In genomic region chr3:189799366-189799765, GRCh38 we compare ENCODE assay signal across 21 cellular contexts.
DNase-seq lines count a peak whose midpoint lies in the region; ATAC-seq and TF ChIP-seq lines count a peak whose summit lies in the region.
"Had no signal": no experiment of that assay in that cellular context is flagged by ENCODE, and none has a peak within 500 bp of the region (broad histone marks: within the 10 kb centered on the region; RNA-seq: fewer than 3 reads in every experiment).

No MANE protein-coding gene starts in this region.

- no peak overlapping the region for H3K9ac ChIP-seq in Loucy (ENCODE audit: low read depth, low read length, poor library complexity, severe bottlenecking)
- H3K9ac ChIP-seq: KMS-11, SK-N-SH had no signal

- peaks cover 5% of the 10 kb centered on the region for H3K4me1 Mint-ChIP-seq in type B pancreatic cell (ENCODE audit: unreplicated experiment)

- H4K20me1 ChIP-seq in Loucy (ENCODE audit: insufficient read depth, low read length, poor library complexity, severe bottlenecking): no peaks in the 10 kb centered on the region

- no peaks in the 10 kb centered on the region for H3K36me3 Mint-ChIP-seq in type B pancreatic cell
- H3K36me3 Mint-ChIP-seq: T-cell had no signal

- H3K9me3 ChIP-seq in Loucy (ENCODE audit: insufficient read depth, low read depth, low read length): no peaks in the 10 kb centered on the region
- H3K9me3 ChIP-seq in RWPE2 (ENCODE audit: severe bottlenecking): no peaks in the 10 kb centered on the region
- H3K9me3 ChIP-seq: MG63, Peyer's patch, SK-N-SH had no signal

- H3K4me3 ChIP-seq in Loucy (ENCODE audit: low read length, poor library complexity, severe bottlenecking) (no peak overlapping the region), RWPE2 (ENCODE audit: severe bottlenecking) (no peak overlapping the region)
- H3K4me3 ChIP-seq: MG63, Peyer's patch had no signal

- H3K27me3 ChIP-seq in Loucy (ENCODE audit: insufficient read depth, low read length, poor library complexity, severe bottlenecking) (no peaks in the 10 kb centered on the region), RWPE2 (ENCODE audit: insufficient read depth, poor library complexity, severe bottlenecking) (no peaks in the 10 kb centered on the region)
- H3K27me3 ChIP-seq: MG63, Peyer's patch had no signal

- ATAC-seq in RWPE2 (ENCODE audit: low read depth) (no peak; the same call in 2 of the 3 replicates), esophagus mucosa (peak; percentile 86), GM21825 (IDR thresholded peaks at IDR 0.05; ENCODE audit: unreplicated experiment) (no peak)
- ATAC-seq: T-cell had no signal

- no peak overlapping the region for H3K4me2 ChIP-seq in Loucy (ENCODE audit: low read depth, low read length, poor library complexity, severe bottlenecking)
- H3K4me2 ChIP-seq: KMS-11, SK-N-SH had no signal

- peak overlapping the region; percentile 4 for H3K27ac Mint-ChIP-seq in type B pancreatic cell
- H3K27ac Mint-ChIP-seq: T-cell had no signal

- H3K9me3 Mint-ChIP-seq in type B pancreatic cell: no peaks in the 10 kb centered on the region
- H3K9me3 Mint-ChIP-seq: T-cell had no signal

- no peaks in the 10 kb centered on the region for H3K36me3 ChIP-seq in Loucy (ENCODE audit: insufficient read depth, low read length)
- H3K36me3 ChIP-seq in RWPE2 (ENCODE audit: low read depth): peaks cover 57% of the 10 kb centered on the region
- H3K36me3 ChIP-seq: MG63, Peyer's patch had no signal

- no peaks in the 10 kb centered on the region for H3K9me2 ChIP-seq in Loucy (replicated peaks; ENCODE audit: low read depth, low read length)
- H3K9me2 ChIP-seq: SK-N-SH had no signal

- H3K79me2 ChIP-seq in Loucy (ENCODE audit: insufficient read depth, low read length): no peaks in the 10 kb centered on the region

- H3K27me3 Mint-ChIP-seq in type B pancreatic cell: peaks cover 6% of the 10 kb centered on the region
- H3K27me3 Mint-ChIP-seq: T-cell had no signal

- H3K27ac ChIP-seq in RWPE2 (ENCODE audit: poor library complexity, severe bottlenecking): peak overlapping the region; percentile 38
- H3K27ac ChIP-seq: KMS-11, Peyer's patch had no signal

- TF ChIP-seq CTCF in Loucy (conservative IDR thresholded peaks at IDR 0.05; ENCODE audit: low read length) (no peak), RWPE2 (IDR thresholded peaks at IDR 0.05; ENCODE audit: poor library complexity, severe bottlenecking) (no peak), type B pancreatic cell (conservative IDR thresholded peaks at IDR 0.05) (no peak)

- peaks cover 26% of the 10 kb centered on the region for H3K4me1 ChIP-seq in Loucy (ENCODE audit: insufficient read depth, low read length, poor library complexity, severe bottlenecking)
- H3K4me1 ChIP-seq in RWPE2 (ENCODE audit: insufficient read depth, poor library complexity, severe bottlenecking): peaks cover 64% of the 10 kb centered on the region
- H3K4me1 ChIP-seq: Peyer's patch had no signal

- no peaks in the 10 kb centered on the region for H3F3A ChIP-seq in Loucy (ENCODE audit: low read depth)

- no peak overlapping the region for H3K4me3 Mint-ChIP-seq in type B pancreatic cell
- H3K4me3 Mint-ChIP-seq: T-cell had no signal

- DNase-seq in RWPE2 (ENCODE audit: low spot score) (no peak), type B pancreatic cell (ENCODE audit: extremely low spot score, unreplicated experiment) (no peak), NCI-H1092 treated with DMSO at 0.1 percent for 48 hours (lab: John Stamatoyannopoulos, UW) (no peak), DMS79 (lab: John Stamatoyannopoulos, UW) (no peak)
- DNase-seq: ACHN, AML-193, DMS53, GOT3, MG63, NCI-H1105, NCI-H187, NCI-H345, NCI-H526 treated with DMSO at 0.1 percent for 48 hours, Peyer's patch, SHP77, SK-N-SH, T-cell had no signal

- peak overlapping the region; percentile 64 for H2AFZ ChIP-seq in Loucy (ENCODE audit: low read length)
